ENCODE assay signal across 2 cellular contexts in the genomic region with DNA sequence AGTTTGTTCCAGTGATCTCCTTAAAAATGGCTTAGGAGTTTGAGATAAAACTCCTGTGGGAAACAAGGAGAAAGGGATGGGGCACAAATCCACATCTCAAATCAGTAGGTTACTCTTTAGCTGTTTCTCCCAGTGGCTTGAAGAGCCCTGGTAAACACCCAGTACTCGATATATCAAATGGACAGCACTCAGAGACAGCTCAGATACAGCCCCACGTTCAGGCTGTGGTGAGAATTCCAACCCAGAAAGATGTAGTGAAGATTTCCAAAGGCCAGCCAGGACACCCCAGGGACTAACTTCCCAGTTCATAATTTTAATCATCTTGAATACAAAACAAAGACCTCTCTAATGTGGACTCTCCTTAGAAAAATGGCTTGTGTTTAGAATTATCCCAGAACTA.
TF ChIP-seq lines count a peak whose summit lies in the region.

No MANE protein-coding gene starts in this region.

TF ChIP-seq in SK-N-SH treated with all-trans-retinoic acid at 6 μM for 48 hours, 23 proteins besides CTCF, POLR2A, EP300 and RAD21:
- no peak for TF ChIP-seq ZFP3 (CRISPR knock-in tag; IDR thresholded peaks at IDR 0.05)
- TF ChIP-seq GLIS3 (CRISPR knock-in tag; IDR thresholded peaks at IDR 0.05), result no peak

TF ChIP-seq in SK-N-SH, 30 proteins besides CTCF, POLR2A, EP300 and RAD21 (continued from another document):
- TF ChIP-seq FOSL2 (IDR thresholded peaks at IDR 0.05; ENCODE audit: borderline replicate concordance, low read depth) (no peak), ZBTB33 (IDR thresholded peaks at IDR 0.05; ENCODE audit: borderline replicate concordance, low read depth) (no peak), POLR2AphosphoS5 (IDR thresholded peaks at IDR 0.05; ENCODE audit: low read depth, low read length) (no peak), TCF12 (IDR thresholded peaks at IDR 0.05) (no peak), EZH2phosphoT487 (IDR thresholded peaks at IDR 0.05; ENCODE audit: borderline replicate concordance, low read depth) (no peak), MEF2A (IDR thresholded peaks at IDR 0.05; ENCODE audit: borderline replicate concordance, low read depth) (no peak), FOXM1 (IDR thresholded peaks at IDR 0.05; ENCODE audit: low read depth) (no peak), TEAD4 (IDR thresholded peaks at IDR 0.05; ENCODE audit: borderline replicate concordance, insufficient read depth) (no peak), GATA2 (CRISPR knock-in tag; IDR thresholded peaks at IDR 0.05) (no peak), USF2 (IDR thresholded peaks at IDR 0.05; ENCODE audit: borderline replicate concordance, low read depth, low read length) (no peak), YY1 (IDR thresholded peaks at IDR 0.05; ENCODE audit: low read depth) (no peak)
- TF ChIP-seq, protein P1, sequence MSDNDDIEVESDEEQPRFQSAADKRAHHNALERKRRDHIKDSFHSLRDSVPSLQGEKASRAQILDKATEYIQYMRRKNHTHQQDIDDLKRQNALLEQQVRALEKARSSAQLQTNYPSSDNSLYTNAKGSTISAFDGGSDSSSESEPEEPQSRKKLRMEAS (IDR thresholded peaks at IDR 0.05; ENCODE audit: low read depth), result no peak
